Comparison of ENCODE assay signal across 13 cellular contexts in the genomic region with DNA sequence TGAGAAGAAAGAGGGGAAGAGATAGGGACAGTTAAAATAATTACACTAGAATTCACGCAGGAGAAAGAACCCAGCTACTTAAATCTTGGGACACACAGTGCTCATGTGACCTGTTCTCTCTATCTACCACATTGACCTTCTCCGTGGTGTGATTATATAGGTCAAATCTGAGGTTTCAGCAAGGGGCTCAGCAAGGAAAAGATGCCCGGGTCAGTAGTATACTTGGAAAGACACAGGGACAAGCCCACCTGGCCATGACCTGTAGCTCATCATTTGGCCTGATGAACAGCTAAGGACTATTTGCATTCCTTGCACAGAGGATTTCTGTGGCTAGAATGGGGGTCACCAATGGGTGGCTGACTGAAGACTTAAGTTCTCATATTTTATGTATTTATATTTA.
DNase-seq lines count a peak whose midpoint lies in the region; ATAC-seq and TF ChIP-seq lines count a peak whose summit lies in the region.
"Had no signal": no experiment of that assay in that cellular context is flagged by ENCODE, and none has a peak within 500 bp of the region (broad histone marks: within the 10 kb centered on the region; RNA-seq: fewer than 3 reads in every experiment).

No MANE protein-coding gene starts in this region.

- no peak for ATAC-seq in effector memory CD8-positive, alpha-beta T cell (replicated peaks)
- no peak for ATAC-seq in activated T-cell treated with anti-CD3 and anti-CD28 coated beads, Interleukin-2, amount 50 U/mL, for 72 hours (replicated peaks in 1 of 2)

- H2AFZ ChIP-seq in Loucy (ENCODE audit: low read length), result no peak overlapping the region; the same call in 1 of the 2 replicates

- H3K9me2 ChIP-seq in Loucy (replicated peaks; ENCODE audit: low read depth, low read length), result no peaks in the 10 kb centered on the region

- H3K4me1 Mint-ChIP-seq in activated CD4-positive, alpha-beta T cell treated with anti-CD3 and anti-CD28 coated beads, Interleukin-2, amount 10 ng/mL, durations not matched to agents 7 days and 5 days, result peaks cover 45% of the 10 kb centered on the region
- peaks cover 24 to 34% of the 10 kb centered on the region in 2 donors for H3K4me1 Mint-ChIP-seq in effector memory CD8-positive, alpha-beta T cell (ENCODE audit: low read depth in 2 of 2)
- peaks cover 33% of the 10 kb centered on the region for H3K4me1 Mint-ChIP-seq in activated T-cell treated with anti-CD3 and anti-CD28 coated beads, Interleukin-2, amount 50 U/mL, for 72 hours (ENCODE audit: low read depth)

- CTCF ChIA-PET in activated CD4-positive, alpha-beta T cell treated with anti-CD3 and anti-CD28 coated beads, Interleukin-2, amount 10 ng/mL, durations not matched to agents 7 days and 5 days (lab: Charles Lee), result interaction anchor here (0.6 to 3.2 kb wide), 9 partner anchors 8 to 677 kb away, joined by 3 to 10 read pairs (median 3); a partner anchor contains a TSS

- H3K4me1 ChIP-seq in Loucy (ENCODE audit: insufficient read depth, low read length, poor library complexity, severe bottlenecking) (peaks cover 21% of the 10 kb centered on the region), thymus (ENCODE audit: control insufficient read depth, insufficient read depth, low read length) (peaks cover 10% of the 10 kb centered on the region)
- H3K4me1 ChIP-seq: A549 had no signal

- no peak overlapping the region for H3K4me3 ChIP-seq in Loucy (ENCODE audit: low read length, poor library complexity, severe bottlenecking)
- no peak overlapping the region for H3K4me3 ChIP-seq in thymus (ENCODE audit: low read length)
- H3K4me3 ChIP-seq: A549, skin epidermis had no signal

- H3K9me3 Mint-ChIP-seq in activated CD4-positive, alpha-beta T cell treated with anti-CD3 and anti-CD28 coated beads, Interleukin-2, amount 10 ng/mL, durations not matched to agents 7 days and 5 days, result no peaks in the 10 kb centered on the region
- H3K9me3 Mint-ChIP-seq in effector memory CD8-positive, alpha-beta T cell, result no peaks in the 10 kb centered on the region
- no peaks in the 10 kb centered on the region for H3K9me3 Mint-ChIP-seq in activated T-cell treated with anti-CD3 and anti-CD28 coated beads, Interleukin-2, amount 50 U/mL, for 72 hours

- no peak overlapping the region for H3K4me3 Mint-ChIP-seq in activated CD4-positive, alpha-beta T cell treated with anti-CD3 and anti-CD28 coated beads, Interleukin-2, amount 10 ng/mL, durations not matched to agents 7 days and 5 days
- peak overlapping the region; percentile 53 to 65 for H3K4me3 Mint-ChIP-seq in effector memory CD8-positive, alpha-beta T cell
- H3K4me3 Mint-ChIP-seq in activated T-cell treated with anti-CD3 and anti-CD28 coated beads, Interleukin-2, amount 50 U/mL, for 72 hours, result no peak overlapping the region

- no peaks in the 10 kb centered on the region for H4K20me1 ChIP-seq in Loucy (ENCODE audit: insufficient read depth, low read length, poor library complexity, severe bottlenecking)

- no peak for TF ChIP-seq CTCF in Loucy (conservative IDR thresholded peaks at IDR 0.05; ENCODE audit: low read length)

- H3K27me3 Mint-ChIP-seq in activated CD4-positive, alpha-beta T cell treated with anti-CD3 and anti-CD28 coated beads, Interleukin-2, amount 10 ng/mL, durations not matched to agents 7 days and 5 days, result peaks cover 10% of the 10 kb centered on the region
- H3K27me3 Mint-ChIP-seq in effector memory CD8-positive, alpha-beta T cell, result peaks cover 0 to 11% of the 10 kb centered on the region in 2 donors
- no peaks in the 10 kb centered on the region for H3K27me3 Mint-ChIP-seq in activated T-cell treated with anti-CD3 and anti-CD28 coated beads, Interleukin-2, amount 50 U/mL, for 72 hours (ENCODE audit: low read depth)

- H3K36me3 ChIP-seq in Loucy (ENCODE audit: insufficient read depth, low read length), result no peaks in the 10 kb centered on the region
- H3K36me3 ChIP-seq in thymus (ENCODE audit: control insufficient read depth, insufficient read depth), result no peaks in the 10 kb centered on the region

- H3K27me3 ChIP-seq in Loucy (ENCODE audit: insufficient read depth, low read length, poor library complexity, severe bottlenecking) (no peaks in the 10 kb centered on the region), thymus (ENCODE audit: control insufficient read depth, insufficient read depth) (no peaks in the 10 kb centered on the region)

- no peaks in the 10 kb centered on the region for H3K79me2 ChIP-seq in Loucy (ENCODE audit: insufficient read depth, low read length)

- no peaks in the 10 kb centered on the region for H3K36me3 Mint-ChIP-seq in activated CD4-positive, alpha-beta T cell treated with anti-CD3 and anti-CD28 coated beads, Interleukin-2, amount 10 ng/mL, durations not matched to agents 7 days and 5 days (ENCODE audit: low read depth)
- H3K36me3 Mint-ChIP-seq in effector memory CD8-positive, alpha-beta T cell (ENCODE audit: insufficient read depth), result no peaks in the 10 kb centered on the region
- H3K36me3 Mint-ChIP-seq in activated T-cell treated with anti-CD3 and anti-CD28 coated beads, Interleukin-2, amount 50 U/mL, for 72 hours (ENCODE audit: insufficient read depth in 2 of 2), result no peaks in the 10 kb centered on the region

- H3K27ac ChIP-seq in thymus (ENCODE audit: low read depth), result peak overlapping the region; percentile 53
- H3K27ac ChIP-seq: A549 had no signal

- whole genome bisulfite sequencing in thymus, result 97% methylated on average over 3 of the region's 3 CpGs

- H3F3A ChIP-seq in Loucy (ENCODE audit: low read depth), result no peaks in the 10 kb centered on the region

- no peak overlapping the region for H3K9ac ChIP-seq in Loucy (ENCODE audit: low read depth, low read length, poor library complexity, severe bottlenecking)

- peak overlapping the region; percentile 65 for H3K27ac Mint-ChIP-seq in activated CD4-positive, alpha-beta T cell treated with anti-CD3 and anti-CD28 coated beads, Interleukin-2, amount 10 ng/mL, durations not matched to agents 7 days and 5 days
- H3K27ac Mint-ChIP-seq in effector memory CD8-positive, alpha-beta T cell, result peak overlapping the region; percentile 77 to 84
- no peak overlapping the region for H3K27ac Mint-ChIP-seq in activated T-cell treated with anti-CD3 and anti-CD28 coated beads, Interleukin-2, amount 50 U/mL, for 72 hours

- H3K9me3 ChIP-seq in Loucy (ENCODE audit: insufficient read depth, low read depth, low read length), result no peaks in the 10 kb centered on the region
- no peaks in the 10 kb centered on the region for H3K9me3 ChIP-seq in thymus (ENCODE audit: control insufficient read depth)
- H3K9me3 ChIP-seq: A549 had no signal

- POLR2A ChIA-PET in activated CD4-positive, alpha-beta T cell treated with anti-CD3 and anti-CD28 coated beads, Interleukin-2, amount 10 ng/mL, durations not matched to agents 7 days and 5 days (lab: Charles Lee), result interaction anchor here (1.1 kb wide), 1 partner anchor 678 kb away, joined by 3 read pairs; no protein-coding TSS in a partner anchor

- no peak for DNase-seq in activated CD4-positive, alpha-beta T cell treated with anti-CD3 and anti-CD28 coated beads, Interleukin-2, amount 10 ng/mL, durations not matched to agents 7 days and 5 days
- no peak for DNase-seq in activated CD4-positive, alpha-beta T cell treated with anti-CD3 and anti-CD28 coated beads, Interleukin-2, amount 50 U/mL, for 4 hours
- DNase-seq in effector memory CD8-positive, alpha-beta T cell, result no peak
- DNase-seq in DMS79 treated with DMSO at 0.1 percent for 48 hours (lab: John Stamatoyannopoulos, UW) (no peak), inferior parietal cortex (ENCODE audit: extremely low spot score) (no peak)
- DNase-seq in activated T-cell treated with anti-CD3 and anti-CD28 coated beads, Interleukin-2, amount 50 U/mL, for 72 hours, result no peak
- DNase-seq: activated CD4-positive, CD25-positive, alpha-beta regulatory T cell treated with anti-CD3 and anti-CD28 coated beads, Interleukin-2, amount 50 U/mL, for 72 hours; NCI-H2171 treated with DMSO at 0.1 percent for 48 hours; SHP77 had no signal

- peak overlapping the region; percentile 74 for H3K4me2 ChIP-seq in Loucy (ENCODE audit: low read depth, low read length, poor library complexity, severe bottlenecking)

Comparison
In these comparisons a context has a peak if more than half of its experiments do, and no peak if none do; other contexts are left out.
1. H3K4me3 Mint-ChIP-seq: peak in effector memory CD8-positive, alpha-beta T cell (2 of 2); none in activated CD4-positive, alpha-beta T cell treated with anti-CD3 and anti-CD28 coated beads, Interleukin-2, amount 10 ng/mL, durations not matched to agents 7 days and 5 days (single experiment) and activated T-cell treated with anti-CD3 and anti-CD28 coated beads, Interleukin-2, amount 50 U/mL, for 72 hours (0 of 2).